ENCODE assay signal across 11 cellular contexts in genomic region chr10:72085864-72086465, GRCh38. TPM values are rescaled to one million over a fixed set of nuclear protein-coding genes. Genes with fewer than 3 reads are reported as not detected.
DNase-seq lines count a peak whose midpoint lies in the region; ATAC-seq, FAIRE-seq and TF ChIP-seq lines count a peak whose summit lies in the region.
"Had no signal": no experiment of that assay in that cellular context is flagged by ENCODE, and none has a peak within 500 bp of the region (broad histone marks: within the 10 kb centered on the region; RNA-seq: fewer than 3 reads in every experiment).

No MANE protein-coding gene starts in this region.

- no peaks in the 10 kb centered on the region for H3K9me3 Mint-ChIP-seq in T-helper 2 cell treated with Interferon-gamma antibody and Interleukin-4, amounts not matched to agents 5 μg/mL and 100 μg/mL, for 36 hours
- no peaks in the 10 kb centered on the region for H3K9me3 Mint-ChIP-seq in endothelial cell (ENCODE audit: unreplicated experiment)

- H3K4me2 ChIP-seq in HCT116 (ENCODE audit: low read length) (peak overlapping the region; percentile 23; the same call in 1 of the 2 replicates), osteoblast (ENCODE audit: insufficient read depth, low read length) (no peak overlapping the region)

- no peak for TF ChIP-seq RAD21 in HCT116 (IDR thresholded peaks at IDR 0.05; ENCODE audit: low read depth)

- RAD21 ChIA-PET in HCT116 (lab: Charles Lee; ENCODE audit: low non-redundant PET in 1 of 2, low total read pairs in 2 of 2, uncharacterized antibody in 2 of 2, unreplicated experiment in 2 of 2), result interaction anchor here in 1 of 2 experiments (0.6 kb wide), 1 partner anchor 136 kb away, joined by 3 read pairs; no protein-coding TSS in a partner anchor

- H3K4me3 ChIP-seq in HCT116 (replicated peaks in 1 of 2; ENCODE audit: low read depth in 1 of 2, low read length in 2 of 2) (no peak overlapping the region), osteoblast (ENCODE audit: insufficient read depth, low read length) (no peak overlapping the region)
- H3K4me3 ChIP-seq: thoracic aorta had no signal

- H3K4me1 ChIP-seq in HCT116 (ENCODE audit: control insufficient read depth in 1 of 2, insufficient read depth in 2 of 2, low read length in 2 of 2), result peaks cover 9 to 25% of the 10 kb centered on the region in 2 experiments
- peaks cover 4% of the 10 kb centered on the region for H3K4me1 ChIP-seq in osteoblast (ENCODE audit: insufficient read depth, low read length)

- BruUV-seq in HCT116 (replicated peaks; lab: Mats Ljungman, UMichigan), result no TSS peak

- intact Hi-C loops in HCT116 (cut with micrococcal nuclease), result no loop called here

- POLR2A ChIA-PET in HCT116 (lab: Charles Lee), result no interaction called here

- no peak for FAIRE-seq in frontal cortex (lab: Jason Lieb, UNC)

- H2AFZ ChIP-seq in HCT116 (ENCODE audit: low read depth, low read length, poor library complexity, severe bottlenecking) (no peak overlapping the region), osteoblast (ENCODE audit: low read length) (no peak overlapping the region)

- H3K4me1 Mint-ChIP-seq in T-helper 2 cell treated with Interferon-gamma antibody and Interleukin-4, amounts not matched to agents 5 μg/mL and 100 μg/mL, for 36 hours (ENCODE audit: low read depth), result peaks cover 59% of the 10 kb centered on the region
- peaks cover 19% of the 10 kb centered on the region for H3K4me1 Mint-ChIP-seq in endothelial cell (ENCODE audit: unreplicated experiment)

- H3K4me3 Mint-ChIP-seq in T-helper 2 cell treated with Interferon-gamma antibody and Interleukin-4, amounts not matched to agents 5 μg/mL and 100 μg/mL, for 36 hours, result peak overlapping the region; percentile 84
- H3K4me3 Mint-ChIP-seq in endothelial cell (ENCODE audit: unreplicated experiment), result no peak overlapping the region

- H3K9ac ChIP-seq in HCT116 (ENCODE audit: low read length), result no peak overlapping the region

- peak overlapping the region; percentile 85 for H3K27ac Mint-ChIP-seq in T-helper 2 cell treated with Interferon-gamma antibody and Interleukin-4, amounts not matched to agents 5 μg/mL and 100 μg/mL, for 36 hours
- H3K27ac Mint-ChIP-seq in endothelial cell (ENCODE audit: unreplicated experiment), result no peak overlapping the region

- H3K27me3 ChIP-seq in HCT116 (ENCODE audit: insufficient read depth, low read length) (no peaks in the 10 kb centered on the region), osteoblast (ENCODE audit: insufficient read depth, low read length) (peaks cover 62% of the 10 kb centered on the region)

- DNase-seq in T-helper 2 cell treated with Interferon-gamma antibody and Interleukin-4, amounts not matched to agents 5 μg/mL and 100 μg/mL, for 36 hours (ENCODE audit: low spot score), result no peak
- DNase-seq in T-helper 2 cell (no peak), HCT116 (ENCODE audit: low read depth, low spot score) (no peak), caudate nucleus (lab: John Stamatoyannopoulos, UW) (no peak), osteoblast (ENCODE audit: insufficient read length, low spot score, missing footprints) (peak; percentile 80), endothelial cell (ENCODE audit: low spot score) (no peak), frontal cortex (ENCODE audit: low spot score in 2 of 2) (no peak)
- DNase-seq: activated gamma-delta T cell, Karpas-422 had no signal

- no peak for ATAC-seq in HCT116
- no peak for ATAC-seq in HG02970 (IDR thresholded peaks at IDR 0.05; ENCODE audit: low FRiP score, unreplicated experiment)

- H3K27me3 Mint-ChIP-seq in T-helper 2 cell treated with Interferon-gamma antibody and Interleukin-4, amounts not matched to agents 5 μg/mL and 100 μg/mL, for 36 hours (ENCODE audit: low read depth), result no peaks in the 10 kb centered on the region
- H3K27me3 Mint-ChIP-seq in endothelial cell (ENCODE audit: unreplicated experiment), result peaks cover 21% of the 10 kb centered on the region

- H3K9me2 ChIP-seq in HCT116 (ENCODE audit: insufficient read depth), result no peaks in the 10 kb centered on the region

- TF ChIP-seq POLR2A in HCT116 (IDR thresholded peaks at IDR 0.05; ENCODE audit: borderline replicate concordance, extremely low read depth, insufficient read depth, insufficient read length), result no peak

- CTCF ChIA-PET in HCT116 (lab: Charles Lee), result no interaction called here

- H3K79me2 ChIP-seq in HCT116 (ENCODE audit: insufficient read depth, low read length), result no peaks in the 10 kb centered on the region
- H3K79me2 ChIP-seq in osteoblast (ENCODE audit: insufficient read depth, low read length), result no peaks in the 10 kb centered on the region

- no peaks in the 10 kb centered on the region for H4K20me1 ChIP-seq in HCT116 (ENCODE audit: insufficient read depth)
- H4K20me1 ChIP-seq in osteoblast (ENCODE audit: insufficient read depth, low read length), result no peaks in the 10 kb centered on the region

- H3K36me3 Mint-ChIP-seq in T-helper 2 cell treated with Interferon-gamma antibody and Interleukin-4, amounts not matched to agents 5 μg/mL and 100 μg/mL, for 36 hours (ENCODE audit: low read depth), result peaks cover 42% of the 10 kb centered on the region
- peaks cover 7% of the 10 kb centered on the region for H3K36me3 Mint-ChIP-seq in endothelial cell (ENCODE audit: low read depth, unreplicated experiment)

- no peaks in the 10 kb centered on the region for H3K36me3 ChIP-seq in HCT116 (ENCODE audit: control insufficient read depth in 1 of 2, insufficient read depth in 2 of 2, low read length in 2 of 2)
- H3K36me3 ChIP-seq in osteoblast (ENCODE audit: insufficient read depth, low read length), result no peaks in the 10 kb centered on the region
- H3K36me3 ChIP-seq: thoracic aorta had no signal

- H3K27ac ChIP-seq in HCT116 (ENCODE audit: low read depth, low read length), result no peak overlapping the region
- H3K27ac ChIP-seq in caudate nucleus (ENCODE audit: low read depth, low read length), result peak overlapping the region; percentile 30
- H3K27ac ChIP-seq in osteoblast (ENCODE audit: low read depth, low read length), result no peak overlapping the region
- H3K27ac ChIP-seq: thoracic aorta had no signal

- TF ChIP-seq CTCF in HCT116 (IDR thresholded peaks at IDR 0.05 in 2 of 3, conservative IDR thresholded peaks at IDR 0.05 in 1 of 3; ENCODE audit: borderline replicate concordance in 1 of 3, insufficient read depth in 1 of 3, low read depth in 2 of 3, low read length in 2 of 3) (no peak), osteoblast (IDR thresholded peaks at IDR 0.05; ENCODE audit: extremely low read depth, low read depth, low read length) (no peak), endothelial cell (IDR thresholded peaks at IDR 0.05; ENCODE audit: unreplicated experiment) (no peak)

- no peaks in the 10 kb centered on the region for H3K9me3 ChIP-seq in HCT116 (ENCODE audit: control insufficient read depth in 1 of 2, insufficient read depth in 1 of 2, low read depth in 1 of 2, low read length in 2 of 2)
- H3K9me3 ChIP-seq in osteoblast (ENCODE audit: low read depth, low read length), result no peaks in the 10 kb centered on the region
- H3K9me3 ChIP-seq: thoracic aorta had no signal

TF ChIP-seq in HCT116, 20 proteins besides CTCF, POLR2A, EP300 and RAD21:
- TF ChIP-seq EZH2 (IDR thresholded peaks at IDR 0.05) (no peak), SIN3A (IDR thresholded peaks at IDR 0.05; ENCODE audit: low read depth) (no peak), YY1 (IDR thresholded peaks at IDR 0.05; ENCODE audit: extremely low read depth, insufficient replicate concordance, low read depth, low read length) (no peak), SP1 (IDR thresholded peaks at IDR 0.05; ENCODE audit: low read depth) (no peak)

RNA-seq across cellular contexts. Expression of gene SPOCK2, which starts 2.4 kb away (rescaled TPM):
- total RNA-seq in HCT116 (2021; ENCODE audit: unreplicated experiment) (1.1 TPM), osteoblast (0.36 and 0.59 TPM in 2 replicates), endothelial cell (ENCODE audit: unreplicated experiment) (3.4 TPM), frontal cortex (26.9 TPM)
- polyA plus RNA-seq in HCT116 (2012), result 0.25 and 0.57 TPM in 2 replicates
